In genomic region chrX:100685284-100685996, GRCh38 we compare ENCODE assay signal across 1 cellular context.
TF ChIP-seq lines count a peak whose summit lies in the region.

No MANE protein-coding gene starts in this region.

TF ChIP-seq in H1, 55 proteins besides CTCF, POLR2A, EP300 and RAD21:
- TF ChIP-seq SRF (IDR thresholded peaks at IDR 0.05; ENCODE audit: low read depth, low read length) (no peak), BCL11A (IDR thresholded peaks at IDR 0.05; ENCODE audit: low read depth in 2 of 2, low read length in 2 of 2) (no peak), POU5F1 (IDR thresholded peaks at IDR 0.05; ENCODE audit: low read depth, low read length) (no peak)
